In genomic region chr10:3971713-3972112, GRCh38 we compare ENCODE assay signal across 17 cellular contexts.
DNase-seq lines count a peak whose midpoint lies in the region; ATAC-seq and TF ChIP-seq lines count a peak whose summit lies in the region.
"Had no signal": no experiment of that assay in that cellular context is flagged by ENCODE, and none has a peak within 500 bp of the region (broad histone marks: within the 10 kb centered on the region; RNA-seq: fewer than 3 reads in every experiment).

No MANE protein-coding gene starts in this region.

- POLR2A ChIA-PET in CD4-positive, alpha-beta T cell (lab: Charles Lee), result interaction anchor here (0.6 to 5.8 kb wide), 11 partner anchors 9 to 195 kb away, joined by 3 to 40 read pairs (median 4); partner anchors contain the start of gene KLF6

- peak overlapping the region; percentile 46 for H3K27ac ChIP-seq in CD4-positive, alpha-beta T cell (ENCODE audit: low read depth, low read length)
- H3K27ac ChIP-seq in KOPT-K1 (ENCODE audit: low read depth, low read length, poor library complexity, severe bottlenecking), result peak overlapping the region; percentile 75
- H3K27ac ChIP-seq: cardiac muscle cell had no signal

- H3K9me3 Mint-ChIP-seq in CD4-positive, alpha-beta T cell, result no peaks in the 10 kb centered on the region
- H3K9me3 Mint-ChIP-seq in activated naive CD8-positive, alpha-beta T cell (ENCODE audit: low read depth), result no peaks in the 10 kb centered on the region
- peaks cover 4% of the 10 kb centered on the region for H3K9me3 Mint-ChIP-seq in neural crest cell

- peaks cover 54% of the 10 kb centered on the region for H3K4me1 Mint-ChIP-seq in CD4-positive, alpha-beta T cell (ENCODE audit: low read depth)
- H3K4me1 Mint-ChIP-seq in activated naive CD8-positive, alpha-beta T cell (ENCODE audit: low read depth), result peaks cover 48% of the 10 kb centered on the region
- peaks cover 22% of the 10 kb centered on the region for H3K4me1 Mint-ChIP-seq in neural crest cell

- H3K36me3 Mint-ChIP-seq in CD4-positive, alpha-beta T cell (ENCODE audit: low read depth), result no peaks in the 10 kb centered on the region
- H3K36me3 Mint-ChIP-seq in activated naive CD8-positive, alpha-beta T cell, result peaks cover 2% of the 10 kb centered on the region
- no peaks in the 10 kb centered on the region for H3K36me3 Mint-ChIP-seq in neural crest cell (ENCODE audit: low read depth)

- H3K4me3 Mint-ChIP-seq in CD4-positive, alpha-beta T cell, result peak overlapping the region; percentile 80
- peak overlapping the region; percentile 58 for H3K4me3 Mint-ChIP-seq in activated naive CD8-positive, alpha-beta T cell
- no peak overlapping the region for H3K4me3 Mint-ChIP-seq in neural crest cell
- H3K4me3 Mint-ChIP-seq: dendritic cell treated with granulocyte-macrophage colony-stimulating factor and Interleukin-4, amounts not matched to agents 40 ng/mL and 50 ng/mL, for 4 days; IgD-negative memory B cell had no signal

- TF ChIP-seq CTCF in CD4-positive, alpha-beta T cell (IDR thresholded peaks at IDR 0.05), result no peak
- peak; percentile 37 for TF ChIP-seq CTCF in neural crest cell (conservative IDR thresholded peaks at IDR 0.05)

- CTCF ChIA-PET in CD4-positive, alpha-beta T cell (lab: Charles Lee), result no interaction called here

- H3K36me3 ChIP-seq in KOPT-K1 (ENCODE audit: insufficient read depth, low read length), result no peaks in the 10 kb centered on the region
- H3K36me3 ChIP-seq: cardiac muscle cell, MG63 had no signal

- no peaks in the 10 kb centered on the region for H3K9me3 ChIP-seq in CD4-positive, alpha-beta T cell (ENCODE audit: control insufficient read depth, low read length)
- peaks cover 14% of the 10 kb centered on the region for H3K9me3 ChIP-seq in KOPT-K1 (ENCODE audit: insufficient read depth, low read length, poor library complexity, severe bottlenecking)
- H3K9me3 ChIP-seq: MG63 had no signal

- H3K27me3 Mint-ChIP-seq in CD4-positive, alpha-beta T cell, result no peaks in the 10 kb centered on the region
- no peaks in the 10 kb centered on the region for H3K27me3 Mint-ChIP-seq in activated naive CD8-positive, alpha-beta T cell
- no peaks in the 10 kb centered on the region for H3K27me3 Mint-ChIP-seq in neural crest cell (ENCODE audit: low read depth)
- H3K27me3 Mint-ChIP-seq: IgD-negative memory B cell had no signal

- peak; percentile 60 for ATAC-seq in CD4-positive, alpha-beta T cell (ENCODE audit: poor library complexity)
- no peak for ATAC-seq in HG02852 (IDR thresholded peaks at IDR 0.05; ENCODE audit: unreplicated experiment)

- DNase-seq in CD4-positive, alpha-beta T cell, result no peak
- no peak for DNase-seq in neural crest cell (ENCODE audit: low read depth, low spot score)
- DNase-seq in kidney glomerular epithelial cell (lab: John Stamatoyannopoulos, UW), result no peak
- DNase-seq in NCI-H1417 treated with DMSO at 0.1 percent for 48 hours (lab: John Stamatoyannopoulos, UW), result no peak
- DNase-seq: DMS79 treated with DMSO at 0.1 percent for 48 hours; MG63; occipital lobe; OCI-M1; retina; SHP77; stimulated activated CD4-positive, alpha-beta T cell treated with anti-CD3 and anti-CD28 coated beads, Interleukin-15, amount 100 ng/mL, for 24 hours had no signal

- no peaks in the 10 kb centered on the region for H3K27me3 ChIP-seq in CD4-positive, alpha-beta T cell (ENCODE audit: control insufficient read depth, insufficient read depth, low read length)
- H3K27me3 ChIP-seq: cardiac muscle cell, MG63 had no signal

- H3K27ac Mint-ChIP-seq in CD4-positive, alpha-beta T cell, result peak overlapping the region; percentile 90
- H3K27ac Mint-ChIP-seq in activated naive CD8-positive, alpha-beta T cell, result peak overlapping the region; percentile 89
- H3K27ac Mint-ChIP-seq in neural crest cell (ENCODE audit: unreplicated experiment), result no peak overlapping the region
- H3K27ac Mint-ChIP-seq: IgD-negative memory B cell had no signal

- intact Hi-C loops in CD4-positive, alpha-beta T cell (cut with DNase I, micrococcal nuclease), result loop anchor here in 1 of 2 experiments (10.0 kb wide), 1 partner anchor 167 kb away; no protein-coding TSS in a partner anchor
